ENCODE assay signal across 1 cellular context in the genomic region with DNA sequence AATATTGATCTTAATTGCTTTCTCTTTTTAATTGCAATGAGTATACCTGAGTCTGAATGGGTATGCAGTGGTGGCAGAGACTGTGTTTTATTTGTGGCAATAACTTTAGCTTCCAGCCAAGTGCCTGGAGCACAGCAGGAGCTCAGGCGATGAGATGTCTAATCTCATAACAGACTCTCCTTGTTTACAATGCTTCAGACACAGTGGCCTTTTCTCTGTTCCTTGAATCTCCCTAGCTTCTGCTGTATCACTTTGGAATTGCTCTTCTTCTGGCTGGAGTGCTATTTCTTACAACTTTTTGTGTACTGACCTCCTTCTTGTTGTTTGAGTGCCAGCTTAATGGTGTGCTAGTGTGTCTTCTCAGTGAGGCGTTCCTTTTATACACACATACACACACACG.
TF ChIP-seq lines count a peak whose summit lies in the region.

No MANE protein-coding gene starts in this region.

TF ChIP-seq in GM23338, 12 proteins besides CTCF, POLR2A, EP300 and RAD21 (continued from another document):
- TF ChIP-seq, protein P1, sequence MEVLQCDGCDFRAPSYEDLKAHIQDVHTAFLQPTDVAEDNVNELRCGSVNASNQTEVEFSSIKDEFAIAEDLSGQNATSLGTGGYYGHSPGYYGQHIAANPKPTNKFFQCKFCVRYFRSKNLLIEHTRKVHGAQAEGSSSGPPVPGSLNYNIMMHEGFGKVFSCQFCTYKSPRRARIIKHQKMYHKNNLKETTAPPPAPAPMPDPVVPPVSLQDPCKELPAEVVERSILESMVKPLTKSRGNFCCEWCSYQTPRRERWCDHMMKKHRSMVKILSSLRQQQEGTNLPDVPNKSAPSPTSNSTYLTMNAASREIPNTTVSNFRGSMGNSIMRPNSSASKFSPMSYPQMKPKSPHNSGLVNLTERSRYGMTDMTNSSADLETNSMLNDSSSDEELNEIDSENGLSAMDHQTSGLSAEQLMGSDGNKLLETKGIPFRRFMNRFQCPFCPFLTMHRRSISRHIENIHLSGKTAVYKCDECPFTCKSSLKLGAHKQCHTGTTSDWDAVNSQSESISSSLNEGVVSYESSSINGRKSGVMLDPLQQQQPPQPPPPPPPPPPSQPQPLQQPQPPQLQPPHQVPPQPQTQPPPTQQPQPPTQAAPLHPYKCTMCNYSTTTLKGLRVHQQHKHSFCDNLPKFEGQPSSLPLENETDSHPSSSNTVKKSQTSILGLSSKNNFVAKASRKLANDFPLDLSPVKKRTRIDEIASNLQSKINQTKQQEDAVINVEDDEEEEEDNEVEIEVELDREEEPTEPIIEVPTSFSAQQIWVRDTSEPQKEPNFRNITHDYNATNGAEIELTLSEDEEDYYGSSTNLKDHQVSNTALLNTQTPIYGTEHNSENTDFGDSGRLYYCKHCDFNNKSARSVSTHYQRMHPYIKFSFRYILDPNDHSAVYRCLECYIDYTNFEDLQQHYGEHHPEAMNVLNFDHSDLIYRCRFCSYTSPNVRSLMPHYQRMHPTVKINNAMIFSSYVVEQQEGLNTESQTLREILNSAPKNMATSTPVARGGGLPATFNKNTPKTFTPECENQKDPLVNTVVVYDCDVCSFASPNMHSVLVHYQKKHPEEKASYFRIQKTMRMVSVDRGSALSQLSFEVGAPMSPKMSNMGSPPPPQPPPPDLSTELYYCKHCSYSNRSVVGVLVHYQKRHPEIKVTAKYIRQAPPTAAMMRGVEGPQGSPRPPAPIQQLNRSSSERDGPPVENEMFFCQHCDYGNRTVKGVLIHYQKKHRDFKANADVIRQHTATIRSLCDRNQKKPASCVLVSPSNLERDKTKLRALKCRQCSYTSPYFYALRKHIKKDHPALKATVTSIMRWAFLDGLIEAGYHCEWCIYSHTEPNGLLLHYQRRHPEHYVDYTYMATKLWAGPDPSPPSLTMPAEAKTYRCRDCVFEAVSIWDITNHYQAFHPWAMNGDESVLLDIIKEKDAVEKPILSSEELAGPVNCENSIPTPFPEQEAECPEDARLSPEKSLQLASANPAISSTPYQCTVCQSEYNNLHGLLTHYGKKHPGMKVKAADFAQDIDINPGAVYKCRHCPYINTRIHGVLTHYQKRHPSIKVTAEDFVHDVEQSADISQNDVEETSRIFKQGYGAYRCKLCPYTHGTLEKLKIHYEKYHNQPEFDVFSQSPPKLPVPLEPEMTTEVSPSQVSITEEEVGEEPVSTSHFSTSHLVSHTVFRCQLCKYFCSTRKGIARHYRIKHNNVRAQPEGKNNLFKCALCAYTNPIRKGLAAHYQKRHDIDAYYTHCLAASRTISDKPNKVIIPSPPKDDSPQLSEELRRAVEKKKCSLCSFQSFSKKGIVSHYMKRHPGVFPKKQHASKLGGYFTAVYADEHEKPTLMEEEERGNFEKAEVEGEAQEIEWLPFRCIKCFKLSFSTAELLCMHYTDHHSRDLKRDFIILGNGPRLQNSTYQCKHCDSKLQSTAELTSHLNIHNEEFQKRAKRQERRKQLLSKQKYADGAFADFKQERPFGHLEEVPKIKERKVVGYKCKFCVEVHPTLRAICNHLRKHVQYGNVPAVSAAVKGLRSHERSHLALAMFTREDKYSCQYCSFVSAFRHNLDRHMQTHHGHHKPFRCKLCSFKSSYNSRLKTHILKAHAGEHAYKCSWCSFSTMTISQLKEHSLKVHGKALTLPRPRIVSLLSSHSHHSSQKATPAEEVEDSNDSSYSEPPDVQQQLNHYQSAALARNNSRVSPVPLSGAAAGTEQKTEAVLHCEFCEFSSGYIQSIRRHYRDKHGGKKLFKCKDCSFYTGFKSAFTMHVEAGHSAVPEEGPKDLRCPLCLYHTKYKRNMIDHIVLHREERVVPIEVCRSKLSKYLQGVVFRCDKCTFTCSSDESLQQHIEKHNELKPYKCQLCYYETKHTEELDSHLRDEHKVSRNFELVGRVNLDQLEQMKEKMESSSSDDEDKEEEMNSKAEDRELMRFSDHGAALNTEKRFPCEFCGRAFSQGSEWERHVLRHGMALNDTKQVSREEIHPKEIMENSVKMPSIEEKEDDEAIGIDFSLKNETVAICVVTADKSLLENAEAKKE (CRISPR knock-in tag; IDR thresholded peaks at IDR 0.05), result no peak
- no peak for TF ChIP-seq EZH2phosphoT487 (IDR thresholded peaks at IDR 0.05; ENCODE audit: unreplicated experiment)
- no peak for TF ChIP-seq ZNF114 (CRISPR knock-in tag; IDR thresholded peaks at IDR 0.05)
- no peak for TF ChIP-seq STAT1 (IDR thresholded peaks at IDR 0.05; ENCODE audit: unreplicated experiment)
- TF ChIP-seq ZNF331 (CRISPR knock-in tag; IDR thresholded peaks at IDR 0.05; ENCODE audit: low read depth), result no peak
- no peak for TF ChIP-seq POLR2AphosphoS5 (IDR thresholded peaks at IDR 0.05; ENCODE audit: low read depth)
- TF ChIP-seq, protein P2, sequence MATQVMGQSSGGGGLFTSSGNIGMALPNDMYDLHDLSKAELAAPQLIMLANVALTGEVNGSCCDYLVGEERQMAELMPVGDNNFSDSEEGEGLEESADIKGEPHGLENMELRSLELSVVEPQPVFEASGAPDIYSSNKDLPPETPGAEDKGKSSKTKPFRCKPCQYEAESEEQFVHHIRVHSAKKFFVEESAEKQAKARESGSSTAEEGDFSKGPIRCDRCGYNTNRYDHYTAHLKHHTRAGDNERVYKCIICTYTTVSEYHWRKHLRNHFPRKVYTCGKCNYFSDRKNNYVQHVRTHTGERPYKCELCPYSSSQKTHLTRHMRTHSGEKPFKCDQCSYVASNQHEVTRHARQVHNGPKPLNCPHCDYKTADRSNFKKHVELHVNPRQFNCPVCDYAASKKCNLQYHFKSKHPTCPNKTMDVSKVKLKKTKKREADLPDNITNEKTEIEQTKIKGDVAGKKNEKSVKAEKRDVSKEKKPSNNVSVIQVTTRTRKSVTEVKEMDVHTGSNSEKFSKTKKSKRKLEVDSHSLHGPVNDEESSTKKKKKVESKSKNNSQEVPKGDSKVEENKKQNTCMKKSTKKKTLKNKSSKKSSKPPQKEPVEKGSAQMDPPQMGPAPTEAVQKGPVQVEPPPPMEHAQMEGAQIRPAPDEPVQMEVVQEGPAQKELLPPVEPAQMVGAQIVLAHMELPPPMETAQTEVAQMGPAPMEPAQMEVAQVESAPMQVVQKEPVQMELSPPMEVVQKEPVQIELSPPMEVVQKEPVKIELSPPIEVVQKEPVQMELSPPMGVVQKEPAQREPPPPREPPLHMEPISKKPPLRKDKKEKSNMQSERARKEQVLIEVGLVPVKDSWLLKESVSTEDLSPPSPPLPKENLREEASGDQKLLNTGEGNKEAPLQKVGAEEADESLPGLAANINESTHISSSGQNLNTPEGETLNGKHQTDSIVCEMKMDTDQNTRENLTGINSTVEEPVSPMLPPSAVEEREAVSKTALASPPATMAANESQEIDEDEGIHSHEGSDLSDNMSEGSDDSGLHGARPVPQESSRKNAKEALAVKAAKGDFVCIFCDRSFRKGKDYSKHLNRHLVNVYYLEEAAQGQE (IDR thresholded peaks at IDR 0.05; ENCODE audit: unreplicated experiment), result no peak
- no peak for TF ChIP-seq CREB1 (CRISPR knock-in tag; IDR thresholded peaks at IDR 0.05; ENCODE audit: low read depth)
TF ChIP-seq in GM23338: peak in this region for 0.
